1 cellular context compared by ENCODE assay signal in the genomic region with DNA sequence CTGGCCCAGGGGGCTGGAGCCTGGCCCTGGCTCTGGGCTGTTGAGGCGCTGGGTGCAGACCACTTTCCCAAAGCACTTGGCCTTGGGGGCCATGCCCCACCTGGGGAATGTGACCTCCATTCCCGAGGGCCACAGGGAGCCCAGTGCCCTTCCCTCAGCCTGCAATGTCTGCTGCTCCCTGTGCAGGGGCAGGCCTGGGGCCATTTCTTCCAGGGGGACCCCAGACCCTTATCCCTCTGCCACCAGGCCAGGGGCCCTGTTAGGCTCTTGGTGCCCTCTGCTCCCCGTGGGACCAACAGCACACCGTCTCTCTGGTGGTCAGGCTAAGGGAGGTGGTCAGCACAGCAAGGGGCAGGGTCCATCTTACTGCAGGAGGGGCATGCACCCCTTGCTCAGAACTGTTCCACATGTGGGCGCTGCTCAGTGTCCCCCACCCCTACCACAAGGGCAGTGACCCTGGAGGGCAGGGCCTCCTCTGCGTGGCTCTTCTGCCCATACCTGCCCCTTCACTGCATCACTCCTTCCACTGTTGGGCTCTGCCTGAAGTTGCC.
TF ChIP-seq lines count a peak whose summit lies in the region.

No MANE protein-coding gene starts in this region.

TF ChIP-seq in HepG2, 621 proteins besides CTCF, POLR2A, EP300 and RAD21 (continued from another document and continues in another):
- TF ChIP-seq BCLAF1 (IDR thresholded peaks at IDR 0.05): no peak
- peak; percentile 74; the same call in 1 of the 2 replicates for TF ChIP-seq SNAI1 (CRISPR knock-in tag; IDR thresholded peaks at IDR 0.05; ENCODE audit: borderline replicate concordance)
- TF ChIP-seq ZNF720 (CRISPR knock-in tag; IDR thresholded peaks at IDR 0.05): no peak
- peak; percentile 78 for TF ChIP-seq ZNF317 (CRISPR knock-in tag; IDR thresholded peaks at IDR 0.05)
- no peak for TF ChIP-seq HDAC6 (IDR thresholded peaks at IDR 0.05; ENCODE audit: low read depth, low read length)
- TF ChIP-seq RERE (CRISPR knock-in tag; IDR thresholded peaks at IDR 0.05; ENCODE audit: low read depth): no peak
- no peak for TF ChIP-seq SP1 (IDR thresholded peaks at IDR 0.05)
- no peak for TF ChIP-seq SP1 (CRISPR knock-in tag; IDR thresholded peaks at IDR 0.05)
- 0 out of 2 replicates have a peak, but pooled peaks have one; percentile 9 for TF ChIP-seq ZNF350 (CRISPR knock-in tag; IDR thresholded peaks at IDR 0.05; ENCODE audit: borderline replicate concordance, low read depth)
- peak; percentile 45; the same call in 1 of the 2 replicates for TF ChIP-seq WIZ (CRISPR knock-in tag; IDR thresholded peaks at IDR 0.05)
- no peak for TF ChIP-seq ZNF468 (CRISPR knock-in tag; IDR thresholded peaks at IDR 0.05)
- 0 out of 2 replicates have a peak, but pooled peaks have one; percentile 57 for TF ChIP-seq SMYD3 (CRISPR knock-in tag; IDR thresholded peaks at IDR 0.05)
- TF ChIP-seq ZNF33A (CRISPR knock-in tag; IDR thresholded peaks at IDR 0.05; ENCODE audit: borderline replicate concordance): no peak
- TF ChIP-seq FOXK1 (CRISPR knock-in tag; IDR thresholded peaks at IDR 0.05; ENCODE audit: borderline replicate concordance, low read depth): no peak
- TF ChIP-seq GLI4 (CRISPR knock-in tag; IDR thresholded peaks at IDR 0.05; ENCODE audit: borderline replicate concordance): 0 out of 2 replicates have a peak, but pooled peaks have one; percentile 13
- TF ChIP-seq MAFF (IDR thresholded peaks at IDR 0.05; ENCODE audit: low read depth, low read length): no peak
- no peak for TF ChIP-seq ZBTB1 (CRISPR knock-in tag; IDR thresholded peaks at IDR 0.05; ENCODE audit: borderline replicate concordance)
- no peak for TF ChIP-seq CC2D1A (CRISPR knock-in tag; IDR thresholded peaks at IDR 0.05)
- no peak for TF ChIP-seq EHMT2 (IDR thresholded peaks at IDR 0.05; ENCODE audit: borderline replicate concordance, low read depth, low read length)
- no peak for TF ChIP-seq ZNF775 (CRISPR knock-in tag; IDR thresholded peaks at IDR 0.05; ENCODE audit: borderline replicate concordance)
- TF ChIP-seq IKZF1 (IDR thresholded peaks at IDR 0.05): no peak
- no peak for TF ChIP-seq KLF9 (CRISPR knock-in tag; IDR thresholded peaks at IDR 0.05; ENCODE audit: low read depth)
- TF ChIP-seq, protein P1, sequence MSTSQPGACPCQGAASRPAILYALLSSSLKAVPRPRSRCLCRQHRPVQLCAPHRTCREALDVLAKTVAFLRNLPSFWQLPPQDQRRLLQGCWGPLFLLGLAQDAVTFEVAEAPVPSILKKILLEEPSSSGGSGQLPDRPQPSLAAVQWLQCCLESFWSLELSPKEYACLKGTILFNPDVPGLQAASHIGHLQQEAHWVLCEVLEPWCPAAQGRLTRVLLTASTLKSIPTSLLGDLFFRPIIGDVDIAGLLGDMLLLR (CRISPR knock-in tag; IDR thresholded peaks at IDR 0.05): 0 out of 2 replicates have a peak, but pooled peaks have one; percentile 14
- TF ChIP-seq ZNF564 (CRISPR knock-in tag; IDR thresholded peaks at IDR 0.05): no peak
- TF ChIP-seq CSRNP1 (CRISPR knock-in tag; IDR thresholded peaks at IDR 0.05): no peak
- TF ChIP-seq ZNF543 (CRISPR knock-in tag; IDR thresholded peaks at IDR 0.05): peak; percentile 89; the same call in 1 of the 2 replicates
- TF ChIP-seq ZNF383 (CRISPR knock-in tag; IDR thresholded peaks at IDR 0.05; ENCODE audit: borderline replicate concordance): 0 out of 2 replicates have a peak, but pooled peaks have one; percentile 32
- TF ChIP-seq ZNF777 (CRISPR knock-in tag; IDR thresholded peaks at IDR 0.05): 0 out of 2 replicates have a peak, but pooled peaks have one; percentile 8
- TF ChIP-seq MED13 (CRISPR knock-in tag; IDR thresholded peaks at IDR 0.05): no peak
- TF ChIP-seq, protein P2, sequence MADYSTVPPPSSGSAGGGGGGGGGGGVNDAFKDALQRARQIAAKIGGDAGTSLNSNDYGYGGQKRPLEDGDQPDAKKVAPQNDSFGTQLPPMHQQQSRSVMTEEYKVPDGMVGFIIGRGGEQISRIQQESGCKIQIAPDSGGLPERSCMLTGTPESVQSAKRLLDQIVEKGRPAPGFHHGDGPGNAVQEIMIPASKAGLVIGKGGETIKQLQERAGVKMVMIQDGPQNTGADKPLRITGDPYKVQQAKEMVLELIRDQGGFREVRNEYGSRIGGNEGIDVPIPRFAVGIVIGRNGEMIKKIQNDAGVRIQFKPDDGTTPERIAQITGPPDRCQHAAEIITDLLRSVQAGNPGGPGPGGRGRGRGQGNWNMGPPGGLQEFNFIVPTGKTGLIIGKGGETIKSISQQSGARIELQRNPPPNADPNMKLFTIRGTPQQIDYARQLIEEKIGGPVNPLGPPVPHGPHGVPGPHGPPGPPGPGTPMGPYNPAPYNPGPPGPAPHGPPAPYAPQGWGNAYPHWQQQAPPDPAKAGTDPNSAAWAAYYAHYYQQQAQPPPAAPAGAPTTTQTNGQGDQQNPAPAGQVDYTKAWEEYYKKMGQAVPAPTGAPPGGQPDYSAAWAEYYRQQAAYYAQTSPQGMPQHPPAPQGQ (CRISPR knock-in tag; IDR thresholded peaks at IDR 0.05; ENCODE audit: borderline replicate concordance): no peak
- peak; percentile 14; the same call in 1 of the 2 replicates for TF ChIP-seq ZNF430 (CRISPR knock-in tag; IDR thresholded peaks at IDR 0.05)
- no peak for TF ChIP-seq CREM (IDR thresholded peaks at IDR 0.05)
- no peak for TF ChIP-seq CREM (CRISPR knock-in tag; IDR thresholded peaks at IDR 0.05)
- 0 out of 2 replicates have a peak, but pooled peaks have one; percentile 9 for TF ChIP-seq ZNF547 (CRISPR knock-in tag; IDR thresholded peaks at IDR 0.05)
- no peak for TF ChIP-seq SAP130 (CRISPR knock-in tag; IDR thresholded peaks at IDR 0.05; ENCODE audit: low read depth)
- no peak for TF ChIP-seq ZNF790 (CRISPR knock-in tag; IDR thresholded peaks at IDR 0.05; ENCODE audit: borderline replicate concordance)
- no peak for TF ChIP-seq ZSCAN20 (CRISPR knock-in tag; IDR thresholded peaks at IDR 0.05; ENCODE audit: borderline replicate concordance)
- 0 out of 2 replicates have a peak, but pooled peaks have one; percentile 50 for TF ChIP-seq PAWR (CRISPR knock-in tag; IDR thresholded peaks at IDR 0.05; ENCODE audit: borderline replicate concordance)
- no peak for TF ChIP-seq SP4 (CRISPR knock-in tag; IDR thresholded peaks at IDR 0.05)
- TF ChIP-seq NPAS2 (CRISPR knock-in tag; IDR thresholded peaks at IDR 0.05; ENCODE audit: borderline replicate concordance): no peak
- no peak for TF ChIP-seq ZNF432 (CRISPR knock-in tag; IDR thresholded peaks at IDR 0.05; ENCODE audit: borderline replicate concordance)
- no peak for TF ChIP-seq SOX6 (IDR thresholded peaks at IDR 0.05)
- TF ChIP-seq SOX6 (CRISPR knock-in tag; IDR thresholded peaks at IDR 0.05): peak; percentile 1; the same call in 1 of the 2 replicates
- TF ChIP-seq ZBTB3 (CRISPR knock-in tag; IDR thresholded peaks at IDR 0.05; ENCODE audit: borderline replicate concordance, low read depth): no peak
- no peak for TF ChIP-seq ZNF460 (CRISPR knock-in tag; IDR thresholded peaks at IDR 0.05; ENCODE audit: borderline replicate concordance)
- peak; percentile 18; the same call in 1 of the 2 replicates for TF ChIP-seq EEA1 (CRISPR knock-in tag; IDR thresholded peaks at IDR 0.05; ENCODE audit: borderline replicate concordance)
- TF ChIP-seq MED8 (CRISPR knock-in tag; IDR thresholded peaks at IDR 0.05; ENCODE audit: insufficient replicate concordance): peak; percentile 58
- no peak for TF ChIP-seq ESRRA (CRISPR knock-in tag; IDR thresholded peaks at IDR 0.05; ENCODE audit: low read depth)
- no peak for TF ChIP-seq ZNF598 (CRISPR knock-in tag; IDR thresholded peaks at IDR 0.05; ENCODE audit: borderline replicate concordance)
- peak; percentile 45; the same call in 1 of the 2 replicates for TF ChIP-seq ZNF629 (CRISPR knock-in tag; conservative IDR thresholded peaks at IDR 0.05)
- no peak for TF ChIP-seq ATF3 (CRISPR knock-in tag; IDR thresholded peaks at IDR 0.05)
- no peak for TF ChIP-seq HNRNPLL (IDR thresholded peaks at IDR 0.05; ENCODE audit: low read depth, low read length, poor library complexity, severe bottlenecking)
- TF ChIP-seq KDM5B (CRISPR knock-in tag; IDR thresholded peaks at IDR 0.05; ENCODE audit: borderline replicate concordance): peak; percentile 62; the same call in 1 of the 2 replicates
- no peak for TF ChIP-seq HDAC1 (CRISPR knock-in tag; IDR thresholded peaks at IDR 0.05)
- no peak for TF ChIP-seq KDM1A (CRISPR knock-in tag; IDR thresholded peaks at IDR 0.05)
- 0 out of 2 replicates have a peak, but pooled peaks have one; percentile 13 for TF ChIP-seq REL (CRISPR knock-in tag; conservative IDR thresholded peaks at IDR 0.05)
- TF ChIP-seq SNAPC2 (CRISPR knock-in tag; IDR thresholded peaks at IDR 0.05): peak; percentile 63; the same call in 1 of the 2 replicates
- TF ChIP-seq ZNF44 (CRISPR knock-in tag; IDR thresholded peaks at IDR 0.05): 0 out of 2 replicates have a peak, but pooled peaks have one; percentile 16
- no peak for TF ChIP-seq ZIK1 (CRISPR knock-in tag; IDR thresholded peaks at IDR 0.05; ENCODE audit: borderline replicate concordance, low read depth)
